In genomic region chr9:129597355-129598088, GRCh38 we compare ENCODE assay signal across 8 cellular contexts. TPM values are rescaled to one million over a fixed set of nuclear protein-coding genes. Genes with fewer than 3 reads are reported as not detected.
DNase-seq lines count a peak whose midpoint lies in the region; ATAC-seq, FAIRE-seq and TF ChIP-seq lines count a peak whose summit lies in the region.

No MANE protein-coding gene starts in this region.

- H3K4me1 ChIP-seq in GM12878 (ENCODE audit: control insufficient read depth, insufficient read depth, low read length), result peaks cover 24% of the 10 kb centered on the region
- peaks cover 0 to 8% of the 10 kb centered on the region in 2 donors for H3K4me1 ChIP-seq in kidney (ENCODE audit: control insufficient read depth in 1 of 2, insufficient read depth in 1 of 2, low read depth in 1 of 2, low read length in 2 of 2)

- H3K9ac ChIP-seq in GM12878 (ENCODE audit: control insufficient read depth, insufficient read depth, low read length) (peak overlapping the region; percentile 45), kidney (ENCODE audit: low read length in 2 of 2) (peak overlapping the region; percentile 26 to 51)

- peak overlapping the region; percentile 72 for H3K27ac Mint-ChIP-seq in HFFc6

- TF ChIP-seq POLR2A in GM12878 (IDR thresholded peaks at IDR 0.05; ENCODE audit: low read depth, low read length), result no peak

- no peaks in the 10 kb centered on the region for H3K79me2 ChIP-seq in GM12878 (ENCODE audit: control insufficient read depth, insufficient read depth, low read length)

- 6% methylated on average over 48 of the region's 57 CpGs for WGBS in GM12878 (ENCODE audit: insufficient coverage, insufficient replicate concordance, low lambda C conversion rate, missing lambda C conversion rate)

- peak overlapping the region; percentile 49 for H3K4me3 Mint-ChIP-seq in HFFc6

- H4K20me1 ChIP-seq in GM12878 (ENCODE audit: control insufficient read depth, insufficient read depth), result no peaks in the 10 kb centered on the region

- TF ChIP-seq EP300 in GM12878 (IDR thresholded peaks at IDR 0.05; ENCODE audit: borderline replicate concordance in 1 of 2, control insufficient read depth in 1 of 2, low read depth in 2 of 2, low read length in 2 of 2), result no peak

- FAIRE-seq in GM12878 (lab: Jason Lieb, UNC) (no peak), kidney (lab: Jason Lieb, UNC) (no peak)

- SMC1A ChIA-PET in GM12878 (lab: Charles Lee; ENCODE audit: uncharacterized antibody, unreplicated experiment), result interaction anchor here (1.0 to 4.1 kb wide), 3 partner anchors 14 to 458 kb away, joined by 4 to 75 read pairs (median 4); no protein-coding TSS in a partner anchor

- ATAC-seq in GM12878, result peak; percentile 80
- ATAC-seq in stimulated activated naive CD8-positive, alpha-beta T cell treated with anti-CD3 and anti-CD28 coated beads, Interleukin-15, Interleukin-2, amounts not matched to agents 100 U/mL and 50 U/mL, for 24 hours, result peak; percentile 38
- ATAC-seq in GM19035 (IDR thresholded peaks at IDR 0.05; ENCODE audit: unreplicated experiment), result no peak

- TF ChIP-seq CTCF in HFFc6 (IDR thresholded peaks at IDR 0.05) (no peak), GM12878 (IDR thresholded peaks at IDR 0.05 in 2 of 3, conservative IDR thresholded peaks at IDR 0.05 in 1 of 3; ENCODE audit: control insufficient read depth in 2 of 3, extremely low read depth in 1 of 3, insufficient read depth in 1 of 3, low read depth in 3 of 3, low read length in 3 of 3) (no peak; a peak in 1 of 6 replicates), kidney (IDR thresholded peaks at IDR 0.05; ENCODE audit: borderline replicate concordance, extremely low read depth, insufficient read depth) (no peak)

- no peaks in the 10 kb centered on the region for H3K9me3 ChIP-seq in GM12878 (replicated peaks; ENCODE audit: control insufficient read depth, insufficient read depth, low read length)
- H3K9me3 ChIP-seq in kidney (ENCODE audit: control insufficient read depth in 1 of 2, low read length in 2 of 2), result no peaks in the 10 kb centered on the region

- CTCF ChIA-PET in GM12878 (lab: Yijun Ruan, JAX), result interaction anchor here (0.5 to 3.4 kb wide), 14 partner anchors 8 to 1179 kb away, joined by 3 to 18 read pairs (median 8); partner anchors contain the start of gene NTMT1

- no peaks in the 10 kb centered on the region for H3K36me3 Mint-ChIP-seq in HFFc6 (ENCODE audit: low read depth)

- H2AFZ ChIP-seq in GM12878 (ENCODE audit: control insufficient read depth, low read depth, low read length), result peak overlapping the region; percentile 49

- RAD21 ChIA-PET in GM12878 (lab: Charles Lee; ENCODE audit: unreplicated experiment), result interaction anchor here (0.6 to 3.4 kb wide), 9 partner anchors 13 to 458 kb away, joined by 3 to 61 read pairs (median 5); no protein-coding TSS in a partner anchor

- DNase-seq in AG08395 (ENCODE audit: low spot score) (peak; percentile 69), HFFc6 (peak; percentile 39), GM12878 (ENCODE audit: low read depth, low spot score) (no peak), kidney (peak; percentile 95), NCI-H1417 (lab: John Stamatoyannopoulos, UW) (no peak), 8988T (no peak)
- DNase-seq in stimulated activated naive CD8-positive, alpha-beta T cell treated with anti-CD3 and anti-CD28 coated beads, Interleukin-15, Interleukin-2, amounts not matched to agents 100 U/mL and 50 U/mL, for 24 hours, result peak; percentile 52

- H3K36me3 ChIP-seq in GM12878 (ENCODE audit: control insufficient read depth in 2 of 2, insufficient read depth in 2 of 2, low read length in 1 of 2), result no peaks in the 10 kb centered on the region
- H3K36me3 ChIP-seq in kidney (ENCODE audit: control insufficient read depth in 1 of 2, insufficient read depth in 2 of 2, low read length in 2 of 2), result no peaks in the 10 kb centered on the region

- BruUV-seq in GM12878 (replicated peaks; lab: Mats Ljungman, UMichigan), result no TSS peak

- in situ Hi-C loops in GM12878 (cut with MboI), result no loop called here

- no peaks in the 10 kb centered on the region for H3K27me3 ChIP-seq in GM12878 (replicated peaks in 1 of 2; ENCODE audit: control insufficient read depth in 2 of 2, insufficient read depth in 2 of 2, low read length in 1 of 2)

- H3K27ac ChIP-seq in GM12878 (ENCODE audit: control insufficient read depth, insufficient read depth), result peak overlapping the region; percentile 27; the same call in 1 of the 2 replicates
- peak overlapping the region; percentile 16 to 74 for H3K27ac ChIP-seq in kidney (ENCODE audit: low read depth in 2 of 2, low read length in 2 of 2)

- POLR2A ChIA-PET in GM12878 (lab: Charles Lee), result interaction anchor here (0.6 to 4.2 kb wide), 11 partner anchors 11 to 457 kb away, joined by 3 to 70 read pairs (median 5); partner anchors contain the start of gene IER5L

- peak overlapping the region; percentile 64 for H3K4me2 ChIP-seq in GM12878 (ENCODE audit: control insufficient read depth, insufficient read depth)

- H3K9me3 Mint-ChIP-seq in HFFc6, result no peaks in the 10 kb centered on the region

- intact Hi-C loops in GM12878 (cut with micrococcal nuclease; ENCODE audit: unreplicated experiment), result no loop called here
- intact Hi-C loops in kidney (cut with DNase I), result no loop called here

- TF ChIP-seq RAD21 in GM12878 (IDR thresholded peaks at IDR 0.05; ENCODE audit: insufficient read depth, low read depth, low read length), result no peak

- H3K4me3 ChIP-seq in GM12878 (peak overlapping the region; percentile 44; the same call in 1 of the 2 replicates), kidney (ENCODE audit: low read length in 2 of 2) (peak overlapping the region; percentile 10 to 35)

- H3K4me1 Mint-ChIP-seq in HFFc6 (ENCODE audit: low read depth), result peaks cover 31% of the 10 kb centered on the region

- peaks cover 2% of the 10 kb centered on the region; the same call in 1 of the 2 replicates for H3K27me3 Mint-ChIP-seq in HFFc6 (ENCODE audit: insufficient read depth)

RNA-seq across cellular contexts. Expression of gene C9orf50, which starts 23.4 kb away (rescaled TPM):
- total RNA-seq in HFFc6 (2021; fragmentation: NEBNext Ultra II Directional; extraction: Animal tissue kit (Norgen Biotek cat#: 25700)), result under 1 TPM in 2 of 6 experiments, not detected in 4; 0.14 to 0.20 TPM
- total RNA-seq in GM12878 (2013; cell fraction: nucleolus; rRNA removed), result 0.44 TPM in 1 of 2 replicates, not detected in the other
- total RNA-seq in GM12878 (2014; rRNA removed) (not detected in 2 replicates), GM12878 (2014; rRNA removed; fragmentation: Illumina TruSeq; extraction: Trizol) (not detected in 2 replicates), GM12878 (2021) (not detected in 2 replicates), kidney (1.1 TPM)
- not detected for polyA plus RNA-seq in GM12878 (2011; ENCODE audit: low read depth)
- polyA plus RNA-seq in GM12878 (2011; rRNA removed) (not detected in 2 replicates), GM12878 (2014; fragmentation: Illumina TruSeq; extraction: Trizol) (not detected in 2 replicates), GM12878 (2014; fragmentation: Nextera tagmentation; extraction: Ambion mirVana) (not detected), GM12878 (2014; rRNA removed) (not detected in 2 replicates), GM12878 (2016; fragmentation: Nextera tagmentation; extraction: Ambion mirVana) (not detected), kidney (ENCODE audit: insufficient read depth, low read depth, low replicate concordance) (2.8 TPM)
- not detected in 2 replicates for polyA plus RNA-seq in GM12878 (2011; cell fraction: cytosol; rRNA removed)
- 0.09 TPM in 1 of 2 replicates, not detected in the other for polyA plus RNA-seq in GM12878 (2011; cell fraction: nucleus; rRNA removed)
- polyA plus RNA-seq in GM12878 (2012), result not detected in 2 replicates
- not detected in 2 replicates for polyA minus RNA-seq in GM12878 (2011; rRNA and poly(A)+ RNA removed)
- polyA minus RNA-seq in GM12878 (2011; cell fraction: cytosol; rRNA and poly(A)+ RNA removed), result not detected in 2 replicates
- polyA minus RNA-seq in GM12878 (2011; cell fraction: nucleus; rRNA and poly(A)+ RNA removed), result not detected in 2 replicates

RNA-seq across cellular contexts. Expression of gene NTMT1, which starts 28.4 kb away (rescaled TPM):
- 10 to 100 TPM; 81.6 to 90.0 (median 87.7) TPM for total RNA-seq in HFFc6 (2021; fragmentation: NEBNext Ultra II Directional; extraction: Animal tissue kit (Norgen Biotek cat#: 25700))
- total RNA-seq in GM12878 (2013; cell fraction: nucleolus; rRNA removed), result 15.1 and 18.7 TPM in 2 replicates
- total RNA-seq in GM12878 (2014; rRNA removed), result 31.9 and 37.9 TPM in 2 replicates
- total RNA-seq in GM12878 (2014; rRNA removed; fragmentation: Illumina TruSeq; extraction: Trizol), result 25.2 and 26.3 TPM in 2 replicates
- 37.7 and 40.7 TPM in 2 replicates for total RNA-seq in GM12878 (2021)
- polyA plus RNA-seq in GM12878 (2011; ENCODE audit: low read depth), result 10.9 TPM
- polyA plus RNA-seq in GM12878 (2011; rRNA removed), result 26.9 and 47.1 TPM in 2 replicates
- 47.8 and 73.5 TPM in 2 replicates for polyA plus RNA-seq in GM12878 (2011; cell fraction: cytosol; rRNA removed)
- 28.5 and 36.6 TPM in 2 replicates for polyA plus RNA-seq in GM12878 (2011; cell fraction: nucleus; rRNA removed)
- polyA plus RNA-seq in GM12878 (2012), result 19.6 and 22.2 TPM in 2 replicates
- polyA plus RNA-seq in GM12878 (2014; fragmentation: Illumina TruSeq; extraction: Trizol), result 19.6 and 27.7 TPM in 2 replicates
- polyA plus RNA-seq in GM12878 (2014; fragmentation: Nextera tagmentation; extraction: Ambion mirVana), result 10 to 100 TPM; 12.8 to 18.3 TPM
- 47.6 and 54.2 TPM in 2 replicates for polyA plus RNA-seq in GM12878 (2014; rRNA removed)
- polyA plus RNA-seq in GM12878 (2016; fragmentation: Nextera tagmentation; extraction: Ambion mirVana), result 10 to 100 TPM; 78.3 to 85.4 TPM
- 18.3 and 34.0 TPM in 2 replicates for polyA minus RNA-seq in GM12878 (2011; rRNA and poly(A)+ RNA removed)
- polyA minus RNA-seq in GM12878 (2011; cell fraction: cytosol; rRNA and poly(A)+ RNA removed), result 11.1 and 16.9 TPM in 2 replicates
- polyA minus RNA-seq in GM12878 (2011; cell fraction: nucleus; rRNA and poly(A)+ RNA removed), result 6.4 and 15.8 TPM in 2 replicates
- total RNA-seq in kidney, result 32.6 TPM
- 61.2 TPM for polyA plus RNA-seq in kidney (ENCODE audit: insufficient read depth, low read depth, low replicate concordance)

RNA-seq across cellular contexts. Expression of gene ASB6, which starts 44.4 kb away (rescaled TPM):
- 10 to 100 TPM; 28.9 to 33.1 (median 30.6) TPM for total RNA-seq in HFFc6 (2021; fragmentation: NEBNext Ultra II Directional; extraction: Animal tissue kit (Norgen Biotek cat#: 25700))
- total RNA-seq in GM12878 (2013; cell fraction: nucleolus; rRNA removed), result 6.0 and 8.6 TPM in 2 replicates
- 11.1 and 11.4 TPM in 2 replicates for total RNA-seq in GM12878 (2014; rRNA removed)
- 4.7 and 5.2 TPM in 2 replicates for total RNA-seq in GM12878 (2014; rRNA removed; fragmentation: Illumina TruSeq; extraction: Trizol)
- total RNA-seq in GM12878 (2021), result 15.1 and 15.2 TPM in 2 replicates
- polyA plus RNA-seq in GM12878 (2011; ENCODE audit: low read depth), result 4.7 TPM
- polyA plus RNA-seq in GM12878 (2011; rRNA removed), result 3.7 and 7.9 TPM in 2 replicates
- 9.8 and 13.0 TPM in 2 replicates for polyA plus RNA-seq in GM12878 (2011; cell fraction: cytosol; rRNA removed)
- polyA plus RNA-seq in GM12878 (2011; cell fraction: nucleus; rRNA removed), result 20.2 and 23.7 TPM in 2 replicates
- polyA plus RNA-seq in GM12878 (2012), result 8.1 and 8.5 TPM in 2 replicates
- polyA plus RNA-seq in GM12878 (2014; fragmentation: Illumina TruSeq; extraction: Trizol), result 3.6 and 8.3 TPM in 2 replicates
- polyA plus RNA-seq in GM12878 (2014; fragmentation: Nextera tagmentation; extraction: Ambion mirVana), result 1 to 10 TPM in 1 of 2 experiments, under 1 TPM in 1; 0.80 to 1.1 TPM
- polyA plus RNA-seq in GM12878 (2014; rRNA removed), result 15.8 and 16.3 TPM in 2 replicates
- 10 to 100 TPM; 15.8 to 18.2 TPM for polyA plus RNA-seq in GM12878 (2016; fragmentation: Nextera tagmentation; extraction: Ambion mirVana)
- polyA minus RNA-seq in GM12878 (2011; rRNA and poly(A)+ RNA removed), result 3.7 and 7.9 TPM in 2 replicates
- polyA minus RNA-seq in GM12878 (2011; cell fraction: cytosol; rRNA and poly(A)+ RNA removed), result 3.0 and 3.1 TPM in 2 replicates
- 3.9 and 6.4 TPM in 2 replicates for polyA minus RNA-seq in GM12878 (2011; cell fraction: nucleus; rRNA and poly(A)+ RNA removed)
- 22.5 TPM for total RNA-seq in kidney
- 18.1 TPM for polyA plus RNA-seq in kidney (ENCODE audit: insufficient read depth, low read depth, low replicate concordance)

Comparison
In these comparisons a context has a peak if more than half of its experiments do, and no peak if none do; other contexts are left out.
1. DNase-seq: peak in AG08395 (single experiment), HFFc6 (single experiment), kidney (single experiment) and stimulated activated naive CD8-positive, alpha-beta T cell treated with anti-CD3 and anti-CD28 coated beads, Interleukin-15, Interleukin-2, amounts not matched to agents 100 U/mL and 50 U/mL, for 24 hours (single experiment); none in GM12878 (single experiment), NCI-H1417 (0 of 3) and 8988T (single experiment).